21 cellular contexts compared by ENCODE assay signal in genomic region chr6:45886776-45887175, GRCh38.
"Had no signal": no experiment of that assay in that cellular context is flagged by ENCODE, and none has a peak within 500 bp of the region (broad histone marks: within the 10 kb centered on the region; RNA-seq: fewer than 3 reads in every experiment).

No MANE protein-coding gene starts in this region.

- H3K27me3 ChIP-seq: gastrocnemius medialis, sigmoid colon, spleen, testis, upper lobe of left lung had no signal

- H3K9me3 ChIP-seq: gastrocnemius medialis, lower lobe of right lung, prostate gland, sigmoid colon, spleen, testis, tibial artery, upper lobe of left lung had no signal

- H3K4me3 ChIP-seq: gastrocnemius medialis, lower lobe of right lung, prostate gland, sigmoid colon, skin epidermis, spleen, testis, tibial artery, upper lobe of left lung had no signal

- H3K36me3 ChIP-seq: gastrocnemius medialis, lower lobe of right lung, prostate gland, sigmoid colon, spleen, tibial artery, upper lobe of left lung had no signal

- H3K27ac ChIP-seq: gastrocnemius medialis, lower lobe of right lung, prostate gland, sigmoid colon, skin epidermis, spleen, testis, tibial artery, upper lobe of left lung had no signal

- DNase-seq: cerebellar nuclear complex; cortex of kidney; effector memory CD8-positive, alpha-beta T cell; foreskin fibroblast; gastrocnemius medialis; head of caudate nucleus; left ventricle myocardium superior; lower lobe of right lung; midbrain; natural killer cell; right cardiac atrium; sigmoid colon; spleen; stimulated activated CD4-positive, alpha-beta T cell treated with anti-CD3 and anti-CD28 coated beads, Interleukin-4, amount 100 ng/mL, for 4 hours; stimulated activated naive CD8-positive, alpha-beta T cell treated with anti-CD3 and anti-CD28 coated beads, Interleukin-15, Interleukin-2, amounts not matched to agents 100 U/mL and 50 U/mL, for 24 hours; substantia nigra; testis; tibial artery had no signal

- H3K4me1 ChIP-seq: gastrocnemius medialis, lower lobe of right lung, prostate gland, sigmoid colon, spleen, testis, tibial artery had no signal
